In genomic region chr18:22165049-22165602, GRCh38 we compare ENCODE assay signal across 11 cellular contexts. TPM values are rescaled to one million over a fixed set of nuclear protein-coding genes. Genes with fewer than 3 reads are reported as not detected.
DNase-seq lines count a peak whose midpoint lies in the region; ATAC-seq and TF ChIP-seq lines count a peak whose summit lies in the region.
"Had no signal": no experiment of that assay in that cellular context is flagged by ENCODE, and none has a peak within 500 bp of the region (broad histone marks: within the 10 kb centered on the region; RNA-seq: fewer than 3 reads in every experiment).

No MANE protein-coding gene starts in this region.

- H3K4me3 ChIP-seq in iPS-11a (ENCODE audit: low read depth, low read length) = peak overlapping the region; percentile 13
- H3K4me3 ChIP-seq: BLaER1 had no signal

- intact Hi-C loops in Calu3 (cut with micrococcal nuclease; ENCODE audit: unreplicated experiment) = loop anchor here (5.0 kb wide), 4 partner anchors 118 to 253 kb away; no protein-coding TSS in a partner anchor

- H3K4me3 Mint-ChIP-seq in Calu3 (ENCODE audit: low read depth, unreplicated experiment) (peak overlapping the region; percentile 98), osteocyte (ENCODE audit: unreplicated experiment) (peak overlapping the region; percentile 53)
- H3K4me3 Mint-ChIP-seq in activated naive CD8-positive, alpha-beta T cell treated with anti-CD3 and anti-CD28 coated beads, Interleukin-2, amount 50 U/mL, for 24 hours = peak overlapping the region; percentile 43

- H3K36me3 Mint-ChIP-seq in Calu3 (ENCODE audit: insufficient read depth, unreplicated experiment) (peaks cover 52% of the 10 kb centered on the region), osteocyte (ENCODE audit: unreplicated experiment) (no peaks in the 10 kb centered on the region)
- H3K36me3 Mint-ChIP-seq in activated naive CD8-positive, alpha-beta T cell treated with anti-CD3 and anti-CD28 coated beads, Interleukin-2, amount 50 U/mL, for 24 hours (ENCODE audit: low read depth) = peaks cover 2% of the 10 kb centered on the region

- no TSS peak for BruUV-seq in Calu3 (replicated peaks; lab: Mats Ljungman, UMichigan)

- CTCF ChIA-PET in Calu3 (lab: Charles Lee) = no interaction called here

- H3K27ac Mint-ChIP-seq in Calu3 (ENCODE audit: unreplicated experiment) = peak overlapping the region; percentile 78
- no peak overlapping the region for H3K27ac Mint-ChIP-seq in activated naive CD8-positive, alpha-beta T cell treated with anti-CD3 and anti-CD28 coated beads, Interleukin-2, amount 50 U/mL, for 24 hours
- H3K27ac Mint-ChIP-seq in osteocyte (ENCODE audit: unreplicated experiment) = no peak overlapping the region

- ATAC-seq in activated naive CD8-positive, alpha-beta T cell treated with anti-CD3 and anti-CD28 coated beads, Interleukin-2, amount 50 U/mL, for 24 hours = no peak
- no peak for ATAC-seq in HG02642 (IDR thresholded peaks at IDR 0.05; ENCODE audit: poor library complexity, unreplicated experiment)
- ATAC-seq in GM19452 (IDR thresholded peaks at IDR 0.05; ENCODE audit: unreplicated experiment) = no peak
- ATAC-seq in GM19035 (IDR thresholded peaks at IDR 0.05; ENCODE audit: unreplicated experiment) = no peak

- H3K4me1 Mint-ChIP-seq in Calu3 (ENCODE audit: low read depth, unreplicated experiment) (peaks cover 8% of the 10 kb centered on the region), osteocyte (ENCODE audit: unreplicated experiment) (peaks cover 31% of the 10 kb centered on the region)
- peaks cover 19% of the 10 kb centered on the region for H3K4me1 Mint-ChIP-seq in activated naive CD8-positive, alpha-beta T cell treated with anti-CD3 and anti-CD28 coated beads, Interleukin-2, amount 50 U/mL, for 24 hours

- H3K27me3 Mint-ChIP-seq in Calu3 (ENCODE audit: unreplicated experiment) = peaks cover 35% of the 10 kb centered on the region
- H3K27me3 Mint-ChIP-seq in activated naive CD8-positive, alpha-beta T cell treated with anti-CD3 and anti-CD28 coated beads, Interleukin-2, amount 50 U/mL, for 24 hours = peaks cover 72% of the 10 kb centered on the region
- H3K27me3 Mint-ChIP-seq in osteocyte (ENCODE audit: unreplicated experiment) = peaks cover 81% of the 10 kb centered on the region

- DNase-seq in Calu3 (peak; percentile 25), osteocyte (ENCODE audit: extremely low spot score, unreplicated experiment) (no peak), NCI-H2227 (lab: John Stamatoyannopoulos, UW; ENCODE audit: unreplicated experiment) (no peak)
- no peak for DNase-seq in activated naive CD8-positive, alpha-beta T cell treated with anti-CD3 and anti-CD28 coated beads, Interleukin-2, amount 50 U/mL, for 24 hours
- DNase-seq: activated effector memory CD4-positive, alpha-beta T cell treated with Interleukin-2 at 50 U/mL for 16 hours; NCI-H2029 treated with DMSO at 0.1 percent for 48 hours had no signal

- TF ChIP-seq CTCF in Calu3 (IDR thresholded peaks at IDR 0.05; ENCODE audit: unreplicated experiment) (no peak), osteocyte (IDR thresholded peaks at IDR 0.05) (no peak)

- H3K9me3 Mint-ChIP-seq in Calu3 (ENCODE audit: low read depth, unreplicated experiment) = no peaks in the 10 kb centered on the region
- H3K9me3 Mint-ChIP-seq in activated naive CD8-positive, alpha-beta T cell treated with anti-CD3 and anti-CD28 coated beads, Interleukin-2, amount 50 U/mL, for 24 hours = no peaks in the 10 kb centered on the region
- no peaks in the 10 kb centered on the region for H3K9me3 Mint-ChIP-seq in osteocyte (ENCODE audit: unreplicated experiment)

RNA-seq across cellular contexts. Expression of gene GATA6, which starts 4.3 kb away (rescaled TPM):
- total RNA-seq in Calu3 (2022) = 54.6 and 58.4 TPM in 2 replicates
- 1.9 and 2.4 TPM in 2 replicates for total RNA-seq in osteocyte

Comparison
In these comparisons a context has a peak if more than half of its experiments do, and no peak if none do; other contexts are left out.
1. H3K4me3 Mint-ChIP-seq: peak in every context shown above with its lines; median percentile 98 in Calu3; 53 in osteocyte; 43 in activated naive CD8-positive, alpha-beta T cell treated with anti-CD3 and anti-CD28 coated beads, Interleukin-2, amount 50 U/mL, for 24 hours.
2. RNA of gene GATA6, which starts 4.3 kb away (total RNA-seq): 54.6 to 58.4 TPM in Calu3; 1.9 to 2.4 TPM in osteocyte; every median in the first group is over 10 times any median in the second.